11 cellular contexts compared by ENCODE assay signal in the genomic region with DNA sequence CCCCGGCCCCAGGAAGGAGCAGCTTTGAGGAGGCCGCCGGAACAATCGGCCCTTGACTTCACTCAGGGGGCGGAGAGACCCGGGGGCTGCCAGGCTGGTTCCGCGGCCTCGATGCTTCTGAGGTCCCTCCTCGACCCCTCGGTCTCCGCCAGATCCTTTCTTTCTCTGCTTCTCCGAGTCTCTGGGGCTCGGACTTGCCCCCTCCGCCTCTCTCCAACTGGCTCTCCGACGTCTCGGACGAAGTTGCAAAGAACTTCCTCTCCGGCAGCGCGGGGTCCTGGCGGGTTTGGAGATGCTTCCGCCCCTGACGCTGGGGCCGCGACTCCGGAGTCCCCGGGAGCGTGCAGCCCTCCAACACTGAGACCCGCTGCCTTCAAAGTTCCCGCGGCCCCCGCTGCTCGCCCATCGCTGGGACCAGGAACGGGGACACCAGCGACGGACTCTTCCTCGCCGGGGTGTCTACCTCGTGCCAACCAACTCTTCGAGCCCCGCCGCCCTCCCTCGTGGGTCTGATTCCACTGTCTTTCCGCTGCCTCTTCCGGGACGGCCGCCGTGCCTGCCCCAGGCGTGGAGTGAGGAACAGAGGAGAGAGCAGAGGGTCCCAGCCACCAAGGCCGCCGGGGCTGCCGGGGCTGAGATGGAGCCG. TPM values are rescaled to one million over a fixed set of nuclear protein-coding genes. Genes with fewer than 3 reads are reported as not detected.
DNase-seq lines count a peak whose midpoint lies in the region; ATAC-seq and TF ChIP-seq lines count a peak whose summit lies in the region.
"Had no signal": no experiment of that assay in that cellular context is flagged by ENCODE, and none has a peak within 500 bp of the region (broad histone marks: within the 10 kb centered on the region; RNA-seq: fewer than 3 reads in every experiment).

No MANE protein-coding gene starts in this region.

- WGBS in endodermal cell (ENCODE audit: insufficient coverage in 1 of 2, insufficient read length in 1 of 2), 2 experiments = 2 to 4% methylated on average over 21 to 56 of the region's 56 CpGs

- POLR2A ChIA-PET in activated CD4-positive, alpha-beta T cell treated with anti-CD3 and anti-CD28 coated beads for 36 hours (lab: Charles Lee) = no interaction called here

- no peak overlapping the region for H3K27ac ChIP-seq in endodermal cell (ENCODE audit: low read depth, low read length)
- H3K27ac ChIP-seq: adrenal gland, KMS-11 had no signal

- no peak for ATAC-seq in activated CD4-positive, alpha-beta T cell treated with anti-CD3 and anti-CD28 coated beads for 36 hours
- ATAC-seq in stimulated activated effector memory CD8-positive, alpha-beta T cell treated with anti-CD3 and anti-CD28 coated beads, Interleukin-12 subunit alpha, Interleukin-12 subunit beta, amount 100 ng/mL, for 72 hours = no peak
- no peak for ATAC-seq in HG03039 (IDR thresholded peaks at IDR 0.05; ENCODE audit: unreplicated experiment)

- peak overlapping the region; percentile 43 for H3K4me3 Mint-ChIP-seq in activated CD4-positive, alpha-beta T cell treated with anti-CD3 and anti-CD28 coated beads for 36 hours
- peak overlapping the region; percentile 52 for H3K4me3 Mint-ChIP-seq in endodermal cell
- H3K4me3 Mint-ChIP-seq in stimulated activated effector memory CD8-positive, alpha-beta T cell treated with anti-CD3 and anti-CD28 coated beads, Interleukin-12 subunit alpha, Interleukin-12 subunit beta, amount 100 ng/mL, for 72 hours = peak overlapping the region; percentile 75

- no peak for DNase-seq in activated CD4-positive, alpha-beta T cell treated with anti-CD3 and anti-CD28 coated beads for 36 hours
- no peak for DNase-seq in activated CD4-positive, alpha-beta T cell treated with anti-CD3 and anti-CD28 coated beads for 1 hour
- DNase-seq in NCI-H146 (lab: John Stamatoyannopoulos, UW) = peak; percentile 62
- DNase-seq in endodermal cell = peak; percentile 70
- no peak for DNase-seq in stimulated activated effector memory CD8-positive, alpha-beta T cell treated with anti-CD3 and anti-CD28 coated beads, Interleukin-12 subunit alpha, Interleukin-12 subunit beta, amount 100 ng/mL, for 72 hours (ENCODE audit: low spot score in 2 of 2)
- DNase-seq in NCI-H774 (lab: John Stamatoyannopoulos, UW) = no peak
- DNase-seq in NCI-H1105 (lab: John Stamatoyannopoulos, UW) = no peak

- no peak overlapping the region for H3K27ac Mint-ChIP-seq in activated CD4-positive, alpha-beta T cell treated with anti-CD3 and anti-CD28 coated beads for 36 hours
- no peak overlapping the region for H3K27ac Mint-ChIP-seq in endodermal cell
- H3K27ac Mint-ChIP-seq in stimulated activated effector memory CD8-positive, alpha-beta T cell treated with anti-CD3 and anti-CD28 coated beads, Interleukin-12 subunit alpha, Interleukin-12 subunit beta, amount 100 ng/mL, for 72 hours = no peak overlapping the region

- no peaks in the 10 kb centered on the region for H3K9me3 Mint-ChIP-seq in activated CD4-positive, alpha-beta T cell treated with anti-CD3 and anti-CD28 coated beads for 36 hours (ENCODE audit: low read depth)
- peaks cover 2% of the 10 kb centered on the region for H3K9me3 Mint-ChIP-seq in endodermal cell
- H3K9me3 Mint-ChIP-seq in stimulated activated effector memory CD8-positive, alpha-beta T cell treated with anti-CD3 and anti-CD28 coated beads, Interleukin-12 subunit alpha, Interleukin-12 subunit beta, amount 100 ng/mL, for 72 hours = no peaks in the 10 kb centered on the region

- H3K36me3 Mint-ChIP-seq in activated CD4-positive, alpha-beta T cell treated with anti-CD3 and anti-CD28 coated beads for 36 hours (ENCODE audit: low read depth) = no peaks in the 10 kb centered on the region
- no peaks in the 10 kb centered on the region for H3K36me3 Mint-ChIP-seq in endodermal cell (ENCODE audit: low read depth)
- peaks cover 10% of the 10 kb centered on the region for H3K36me3 Mint-ChIP-seq in stimulated activated effector memory CD8-positive, alpha-beta T cell treated with anti-CD3 and anti-CD28 coated beads, Interleukin-12 subunit alpha, Interleukin-12 subunit beta, amount 100 ng/mL, for 72 hours

- peaks cover 37% of the 10 kb centered on the region for H3K4me1 Mint-ChIP-seq in activated CD4-positive, alpha-beta T cell treated with anti-CD3 and anti-CD28 coated beads for 36 hours
- H3K4me1 Mint-ChIP-seq in endodermal cell = peaks cover 22% of the 10 kb centered on the region
- H3K4me1 Mint-ChIP-seq in stimulated activated effector memory CD8-positive, alpha-beta T cell treated with anti-CD3 and anti-CD28 coated beads, Interleukin-12 subunit alpha, Interleukin-12 subunit beta, amount 100 ng/mL, for 72 hours = peaks cover 38% of the 10 kb centered on the region

- no peak for TF ChIP-seq CTCF in endodermal cell (conservative IDR thresholded peaks at IDR 0.05)

- no peaks in the 10 kb centered on the region for H3K36me3 ChIP-seq in endodermal cell (ENCODE audit: control insufficient read depth, insufficient read depth, low read length)
- H3K36me3 ChIP-seq: adrenal gland had no signal

- H3K9me3 ChIP-seq in endodermal cell (ENCODE audit: control insufficient read depth, low read length) = no peaks in the 10 kb centered on the region
- H3K9me3 ChIP-seq: adrenal gland had no signal

- CTCF ChIA-PET in activated CD4-positive, alpha-beta T cell treated with anti-CD3 and anti-CD28 coated beads for 36 hours (lab: Charles Lee) = no interaction called here

- peaks cover 98% of the 10 kb centered on the region for H3K27me3 ChIP-seq in endodermal cell (ENCODE audit: control insufficient read depth, insufficient read depth, low read length, poor library complexity, severe bottlenecking)

- H3K9ac ChIP-seq in endodermal cell (ENCODE audit: extremely low read depth, low read length, poor library complexity, severe bottlenecking) = no peak overlapping the region
- H3K9ac ChIP-seq: KMS-11 had no signal

- intact Hi-C loops in activated CD4-positive, alpha-beta T cell treated with anti-CD3 and anti-CD28 coated beads for 36 hours (cut with DNase I, micrococcal nuclease) = loop anchor here (1.0 to 5.0 kb wide), 8 partner anchors 10 to 565 kb away; a partner anchor contains a TSS

- H3K4me1 ChIP-seq in endodermal cell (ENCODE audit: control insufficient read depth, insufficient read depth, low read length) = peaks cover 15% of the 10 kb centered on the region

- H3K27me3 Mint-ChIP-seq in activated CD4-positive, alpha-beta T cell treated with anti-CD3 and anti-CD28 coated beads for 36 hours = peaks cover 75% of the 10 kb centered on the region
- H3K27me3 Mint-ChIP-seq in endodermal cell (ENCODE audit: insufficient read depth) = peaks cover 99% of the 10 kb centered on the region

- peak overlapping the region; percentile 60 for H3K4me3 ChIP-seq in endodermal cell (ENCODE audit: low read length)

RNA-seq across cellular contexts. Expression of a gene that starts 7.0 kb away (rescaled TPM):
- total RNA-seq in activated CD4-positive, alpha-beta T cell treated with anti-CD3 and anti-CD28 coated beads for 36 hours = under 1 TPM; 0.21 to 0.51 TPM
- total RNA-seq in endodermal cell = under 1 TPM in 1 of 2 donors, not detected in 1; 0.15 TPM
- 0.75 TPM for polyA plus RNA-seq in endodermal cell (2013, experiment 1 of 2)
- 1.6 TPM for polyA plus RNA-seq in endodermal cell (2013, experiment 2 of 2)
- total RNA-seq: renal cortical epithelial cell had no signal

Comparison
In these comparisons a context has a peak if more than half of its experiments do, and no peak if none do; other contexts are left out.
1. DNase-seq: peak in NCI-H146 (single experiment) and endodermal cell (single experiment); none in activated CD4-positive, alpha-beta T cell treated with anti-CD3 and anti-CD28 coated beads for 36 hours (single experiment), activated CD4-positive, alpha-beta T cell treated with anti-CD3 and anti-CD28 coated beads for 1 hour (single experiment), stimulated activated effector memory CD8-positive, alpha-beta T cell treated with anti-CD3 and anti-CD28 coated beads, Interleukin-12 subunit alpha, Interleukin-12 subunit beta, amount 100 ng/mL, for 72 hours (0 of 2), NCI-H774 (single experiment) and NCI-H1105 (single experiment).
2. Peak in every context shown above with its lines, with median percentiles within 50 percentile points of each other: H3K4me3 Mint-ChIP-seq.